Comparison of ENCODE assay signal across 10 cellular contexts in genomic region chr2:136375017-136375901, GRCh38.
DNase-seq lines count a peak whose midpoint lies in the region; ATAC-seq and TF ChIP-seq lines count a peak whose summit lies in the region.
"Had no signal": no experiment of that assay in that cellular context is flagged by ENCODE, and none has a peak within 500 bp of the region (broad histone marks: within the 10 kb centered on the region; RNA-seq: fewer than 3 reads in every experiment).

No MANE protein-coding gene starts in this region.

- H3K27ac ChIP-seq in CD4-positive, alpha-beta memory T cell (ENCODE audit: low read depth, low read length) = no peak overlapping the region
- H3K27ac ChIP-seq in suprapubic skin = no peak overlapping the region
- H3K27ac ChIP-seq in WERI-Rb-1 = no peak overlapping the region
- no peak overlapping the region for H3K27ac ChIP-seq in upper lobe of left lung
- no peak overlapping the region for H3K27ac ChIP-seq in SJCRH30
- H3K27ac ChIP-seq: KMS-11 had no signal

- H3K36me3 ChIP-seq in CD4-positive, alpha-beta memory T cell (ENCODE audit: insufficient read depth, low read length) = no peaks in the 10 kb centered on the region
- H3K36me3 ChIP-seq in suprapubic skin = no peaks in the 10 kb centered on the region
- H3K36me3 ChIP-seq in WERI-Rb-1 = no peaks in the 10 kb centered on the region
- H3K36me3 ChIP-seq in upper lobe of left lung = no peaks in the 10 kb centered on the region
- no peaks in the 10 kb centered on the region for H3K36me3 ChIP-seq in SJCRH30

- intact Hi-C loops in CD4-positive, alpha-beta memory T cell (cut with micrococcal nuclease) = loop anchor here (5.0 kb wide), 1 partner anchor 138 kb away; no protein-coding TSS in a partner anchor

- peak overlapping the region in 2 of 8 donors; percentile 4 to 22 for H3K4me3 Mint-ChIP-seq in CD4-positive, alpha-beta memory T cell

- no peaks in the 10 kb centered on the region for H3K36me3 Mint-ChIP-seq in CD4-positive, alpha-beta memory T cell

- H3K9me3 ChIP-seq in CD4-positive, alpha-beta memory T cell (ENCODE audit: control insufficient read depth in 1 of 2, low read length in 2 of 2) = no peaks in the 10 kb centered on the region
- H3K9me3 ChIP-seq in suprapubic skin = no peaks in the 10 kb centered on the region
- H3K9me3 ChIP-seq in WERI-Rb-1 (ENCODE audit: severe bottlenecking) = no peaks in the 10 kb centered on the region
- H3K9me3 ChIP-seq in upper lobe of left lung = no peaks in the 10 kb centered on the region
- no peaks in the 10 kb centered on the region for H3K9me3 ChIP-seq in SJCRH30 (replicated peaks)

- DNase-seq in CD4-positive, alpha-beta memory T cell = no peak
- DNase-seq in activated T-cell treated with anti-CD3 and anti-CD28 coated beads, Interleukin-2, amount 50 U/mL, for 48 hours = peak; percentile 57 to 58
- DNase-seq in suprapubic skin (ENCODE audit: low spot score in 2 of 2) (no peak), WERI-Rb-1 (no peak), upper lobe of left lung (no peak), SJCRH30 (no peak)
- DNase-seq: activated CD4-positive, alpha-beta T cell treated with anti-CD3 and anti-CD28 coated beads, Interleukin-2, amount 50 U/mL, for 4 hours had no signal

- POLR2A ChIA-PET in CD4-positive, alpha-beta memory T cell (lab: Charles Lee; ENCODE audit: partially characterized antibody) = interaction anchor here (0.5 to 2.2 kb wide), 5 partner anchors 47 to 258 kb away, joined by 3 to 8 read pairs (median 4); no protein-coding TSS in a partner anchor

- H3K4me1 Mint-ChIP-seq in CD4-positive, alpha-beta memory T cell = peaks cover 23 to 50% (median 26%) of the 10 kb centered on the region in 4 donors

- H3K27me3 Mint-ChIP-seq in CD4-positive, alpha-beta memory T cell = no peaks in the 10 kb centered on the region

- TF ChIP-seq CTCF in suprapubic skin (IDR thresholded peaks at IDR 0.05) (no peak), WERI-Rb-1 (IDR thresholded peaks at IDR 0.05; ENCODE audit: low read depth, low read length) (no peak), upper lobe of left lung (IDR thresholded peaks at IDR 0.05) (no peak)

- TF ChIP-seq POLR2A in suprapubic skin (IDR thresholded peaks at IDR 0.05) (no peak), upper lobe of left lung (IDR thresholded peaks at IDR 0.05) (no peak)

- WGBS in suprapubic skin = 90% methylated on average over 5 of the region's 5 CpGs
- WGBS in upper lobe of left lung, 2 donors = 84 to 93% methylated on average over 5 of the region's 5 CpGs

- no peak overlapping the region for H3K4me3 ChIP-seq in CD4-positive, alpha-beta memory T cell (ENCODE audit: low read length in 2 of 2)
- H3K4me3 ChIP-seq in suprapubic skin (no peak overlapping the region), WERI-Rb-1 (ENCODE audit: low read depth, low read length) (no peak overlapping the region), upper lobe of left lung (no peak overlapping the region), SJCRH30 (no peak overlapping the region)

- no peaks in the 10 kb centered on the region for H3K27me3 ChIP-seq in CD4-positive, alpha-beta memory T cell (ENCODE audit: insufficient read depth, low read length)
- H3K27me3 ChIP-seq in suprapubic skin = no peaks in the 10 kb centered on the region
- no peaks in the 10 kb centered on the region for H3K27me3 ChIP-seq in WERI-Rb-1 (ENCODE audit: insufficient read depth, low read depth, severe bottlenecking)
- no peaks in the 10 kb centered on the region for H3K27me3 ChIP-seq in upper lobe of left lung
- H3K27me3 ChIP-seq in SJCRH30 = no peaks in the 10 kb centered on the region

- CTCF ChIA-PET in CD4-positive, alpha-beta memory T cell (lab: Charles Lee; ENCODE audit: partially characterized antibody) = interaction anchor here (1.0 to 13.8 kb wide), 9 partner anchors 10 to 459 kb away, joined by 3 to 487 read pairs (median 5); no protein-coding TSS in a partner anchor

- H3K27ac Mint-ChIP-seq in CD4-positive, alpha-beta memory T cell = peak overlapping the region in 6 of 7 donors; percentile 1 to 95 (median 70)

- TF ChIP-seq EP300 in suprapubic skin (IDR thresholded peaks at IDR 0.05) = no peak
- TF ChIP-seq EP300 in upper lobe of left lung (IDR thresholded peaks at IDR 0.05) = no peak

- H3K9me3 Mint-ChIP-seq in CD4-positive, alpha-beta memory T cell = no peaks in the 10 kb centered on the region

- ATAC-seq in GM19324 (IDR thresholded peaks at IDR 0.05; ENCODE audit: low FRiP score, unreplicated experiment) = peak; percentile 37
- peak; percentile 47 for ATAC-seq in HG03108 (IDR thresholded peaks at IDR 0.05; ENCODE audit: unreplicated experiment)
- no peak for ATAC-seq in upper lobe of left lung (ENCODE audit: low FRiP score in 2 of 2)

- H3K4me1 ChIP-seq in CD4-positive, alpha-beta memory T cell (ENCODE audit: insufficient read depth, low read length) = peaks cover 29% of the 10 kb centered on the region
- H3K4me1 ChIP-seq in suprapubic skin (no peaks in the 10 kb centered on the region), upper lobe of left lung (peaks cover 0 to 8% (median 0%) of the 10 kb centered on the region in 4 donors), SJCRH30 (peaks cover 30% of the 10 kb centered on the region)

Comparison
In these comparisons a context has a peak if more than half of its experiments do, and no peak if none do; other contexts are left out.
1. DNase-seq: peak in activated T-cell treated with anti-CD3 and anti-CD28 coated beads, Interleukin-2, amount 50 U/mL, for 48 hours (2 of 2); none in CD4-positive, alpha-beta memory T cell (0 of 5), suprapubic skin (0 of 2), WERI-Rb-1 (single experiment), upper lobe of left lung (0 of 2) and SJCRH30 (0 of 2).
2. ATAC-seq: peak in GM19324 (single experiment) and HG03108 (single experiment); none in upper lobe of left lung (0 of 2).